8 cellular contexts compared by ENCODE assay signal in the genomic region with DNA sequence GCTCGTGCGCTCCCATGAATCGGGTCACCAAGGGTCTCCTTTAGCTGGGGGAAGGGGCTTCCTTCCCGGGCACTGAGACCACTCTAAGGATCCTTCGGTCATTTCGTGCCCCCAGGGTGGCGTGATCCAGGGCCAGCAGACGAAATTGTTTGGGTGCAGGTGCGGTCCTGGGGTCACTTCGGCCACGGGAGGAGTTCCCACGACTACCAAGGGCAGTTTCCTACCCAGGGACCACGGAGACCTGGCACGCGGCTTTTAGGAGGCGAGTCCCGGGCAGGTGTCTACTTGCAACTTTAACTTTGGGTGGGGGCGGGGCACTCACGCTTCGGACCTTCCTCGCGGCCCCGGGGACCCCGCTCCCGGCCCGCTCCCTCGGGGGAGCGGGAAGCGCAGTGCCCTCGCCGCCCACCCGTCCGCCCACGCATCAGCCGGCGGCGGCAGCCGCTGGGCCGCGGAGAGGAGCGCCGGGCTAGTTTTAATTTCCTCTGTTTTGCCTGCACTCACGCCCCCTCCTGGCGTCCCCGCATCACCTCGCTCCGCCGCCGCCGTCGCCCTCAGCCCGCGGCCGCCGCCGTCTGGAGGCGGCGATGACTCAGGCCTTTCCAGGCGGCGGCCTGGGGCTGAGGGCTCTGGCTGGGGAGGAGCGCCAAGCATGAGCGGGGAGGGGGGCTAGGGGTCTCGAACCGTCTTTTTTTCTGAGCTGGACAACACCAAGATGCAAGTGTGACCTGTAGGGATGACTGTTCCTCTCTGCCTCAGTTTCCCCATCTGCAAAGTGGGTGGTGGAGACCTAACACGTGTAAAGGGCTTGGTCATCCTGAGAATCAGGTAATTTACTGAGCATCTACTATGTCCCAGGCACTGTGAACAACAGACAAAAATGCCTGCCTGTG. TPM values are rescaled to one million over a fixed set of nuclear protein-coding genes. Genes with fewer than 3 reads are reported as not detected.
A peak's percentile ranks its signal among the peaks of the same experiment; 100 is the strongest.
DNase-seq lines count a peak whose midpoint lies in the region; FAIRE-seq and TF ChIP-seq lines count a peak whose summit lies in the region.

No MANE protein-coding gene starts in this region.

- FAIRE-seq in H54 (lab: Jason Lieb, UNC): no peak

- peak in 51 of 56 donors; percentile 23 to 70 (median 48) for TF ChIP-seq CTCF in dorsolateral prefrontal cortex (IDR thresholded peaks at IDR 0.05 in 54 of 56, conservative IDR thresholded peaks at IDR 0.05 in 2 of 56; ENCODE audit: low read depth in 1 of 56, partially characterized antibody in 56 of 56)

- DNase-seq in C1 segment of cervical spinal cord (lab: John Stamatoyannopoulos, UW) (peak in 9 of 14 donors; percentile 7 to 48 (median 36)), H54 (ENCODE audit: insufficient read length, low spot score) (peak; percentile 92), NCI-H69 (lab: John Stamatoyannopoulos, UW) (peak; percentile 85), dorsolateral prefrontal cortex (peak in 7 of 10 donors; percentile 48 to 79 (median 59)), lung microvascular endothelial cell (ENCODE audit: low read depth in 2 of 2) (peak; percentile 77 to 83), middle frontal gyrus (ENCODE audit: extremely low spot score, low spot score) (no peak)
- DNase-seq in activated CD4-positive, alpha-beta T cell treated with anti-CD3 and anti-CD28 coated beads, Interleukin-2, amount 50 U/mL, for 4 hours: peak; percentile 84 to 86
- DNase-seq in stimulated activated CD4-positive, alpha-beta T cell treated with anti-CD3 and anti-CD28 coated beads, TNF-alpha, amount 100 ng/mL, for 48 hours (ENCODE audit: low read depth in 3 of 3): peak; percentile 65 to 84 (median 67)

- peak overlapping the region in 6 of 59 donors; percentile 2 to 81 (median 22) for H3K27ac ChIP-seq in dorsolateral prefrontal cortex

- H3K27me3 ChIP-seq in dorsolateral prefrontal cortex: peaks cover 0 to 33% (median 5%) of the 10 kb centered on the region in 45 donors

- no peak for TF ChIP-seq POLR2A in H54 (IDR thresholded peaks at IDR 0.05; ENCODE audit: low read depth, low read length)

- H3K4me3 ChIP-seq in dorsolateral prefrontal cortex: peak overlapping the region in 58 of 59 donors; percentile 26 to 71 (median 58)

- intact Hi-C loops in dorsolateral prefrontal cortex (cut with DNase I): loop anchor here in 1 of 2 donors (5.0 kb wide), 1 partner anchor 67 kb away; no protein-coding TSS in a partner anchor

RNA-seq across cellular contexts. Expression of a gene that starts 21.8 kb away (rescaled TPM):
- 100 to 1,000 TPM in 76 of 120 experiments, 10 to 100 TPM in 44; 50.2 to 350 (median 106) TPM for total RNA-seq in dorsolateral prefrontal cortex
- total RNA-seq in lung microvascular endothelial cell: 0.65 and 0.79 TPM in 2 replicates

Comparison
In these comparisons a context has a peak if more than half of its experiments do, and no peak if none do; other contexts are left out.
1. RNA of a gene that starts 21.8 kb away (total RNA-seq): 50.2 to 350 TPM in dorsolateral prefrontal cortex; 0.65 to 0.79 TPM in lung microvascular endothelial cell; every median in the first group is over 10 times any median in the second.